Comparison of ENCODE assay signal across 27 cellular contexts in the genomic region with DNA sequence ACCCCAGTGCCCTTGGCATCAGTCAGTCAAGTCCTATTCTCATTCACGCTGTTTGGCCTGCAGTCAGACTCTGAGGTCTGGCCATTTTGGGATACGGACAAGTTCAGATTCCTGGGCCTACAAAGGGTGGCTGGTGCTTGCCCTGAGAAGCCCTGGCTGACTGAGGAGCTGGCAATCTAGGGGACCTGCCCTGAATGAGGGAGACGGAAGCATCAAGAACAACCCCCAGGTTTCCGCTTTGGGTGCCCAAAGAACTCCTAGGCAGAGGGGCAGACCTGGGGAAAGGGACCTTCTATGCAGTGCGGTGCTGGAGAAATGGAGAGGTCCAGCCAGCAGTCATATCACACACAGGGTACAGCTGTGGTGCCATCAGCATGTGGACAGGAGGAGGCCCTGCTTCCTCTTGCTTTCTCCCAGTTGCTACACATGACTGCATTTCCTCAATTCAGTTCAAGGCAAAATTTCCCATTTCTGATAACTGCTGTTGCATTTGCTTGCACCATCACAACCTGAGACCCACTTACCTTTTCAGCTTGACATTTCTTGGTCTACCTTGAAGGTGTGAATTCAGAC.
A peak's percentile ranks its signal among the peaks of the same experiment; 100 is the strongest.
DNase-seq lines count a peak whose midpoint lies in the region; ATAC-seq and TF ChIP-seq lines count a peak whose summit lies in the region.
"Had no signal": no experiment of that assay in that cellular context is flagged by ENCODE, and none has a peak within 500 bp of the region (broad histone marks: within the 10 kb centered on the region; RNA-seq: fewer than 3 reads in every experiment).

No MANE protein-coding gene starts in this region.

- peaks cover 0 to 3% (median 0%) of the 10 kb centered on the region in 3 donors for H3K27me3 Mint-ChIP-seq in CD14-positive monocyte (ENCODE audit: low read depth in 3 of 3)
- H3K27me3 Mint-ChIP-seq in effector memory CD8-positive, alpha-beta T cell: peaks cover 18 to 40% of the 10 kb centered on the region in 2 donors

- peak; percentile 4 for DNase-seq in D341Med (ENCODE audit: low spot score)
- DNase-seq in NOMO-1 treated with DMSO at 0.1 percent for 48 hours (lab: John Stamatoyannopoulos, UW; ENCODE audit: unreplicated experiment): peak; percentile 42
- peak; percentile 12 for DNase-seq in globus pallidus (ENCODE audit: low spot score)
- no peak for DNase-seq in trophoblast cell
- DNase-seq in CD14-positive monocyte (ENCODE audit: low spot score): no peak
- DNase-seq in effector memory CD8-positive, alpha-beta T cell: no peak
- DNase-seq: activated CD4-positive, alpha-beta T cell treated with anti-CD3 and anti-CD28 coated beads, Interleukin-2, amount 50 U/mL, for 1 hour; activated naive CD4-positive, alpha-beta T cell treated with anti-CD3 and anti-CD28 coated beads for 36 hours; CD8-positive, alpha-beta memory T cell; effector CD4-positive, alpha-beta T cell; IMR-90; kidney; NCI-H1417; NCI-H2029 treated with DMSO at 0.1 percent for 48 hours; NCI-H226; NCI-H774; OCI-M1; SK-N-SH; stimulated activated naive CD8-positive, alpha-beta T cell treated with anti-CD3 and anti-CD28 coated beads, Interleukin-15, Interleukin-2, amounts not matched to agents 100 U/mL and 50 U/mL, for 24 hours; testis had no signal

- H3K9me3 ChIP-seq in trophoblast cell (ENCODE audit: insufficient read depth, low read depth, low read length): no peaks in the 10 kb centered on the region
- H3K9me3 ChIP-seq: SK-N-SH, testis had no signal

- no peaks in the 10 kb centered on the region for H3K36me3 ChIP-seq in trophoblast cell (ENCODE audit: control insufficient read depth in 1 of 2, insufficient read depth in 2 of 2, low read length in 2 of 2)
- H3K36me3 ChIP-seq: adrenal gland had no signal

- H3K9ac ChIP-seq in trophoblast cell (ENCODE audit: low read length): no peak overlapping the region
- H3K9ac ChIP-seq: SK-N-SH had no signal

- H2AFZ ChIP-seq in trophoblast cell (ENCODE audit: insufficient read depth, low read length, poor library complexity): no peak overlapping the region

- no peak overlapping the region for H2AK5ac ChIP-seq in trophoblast cell (ENCODE audit: low read length)

- H3K14ac ChIP-seq in trophoblast cell (ENCODE audit: low read length): no peak overlapping the region

- H3K4me2 ChIP-seq in trophoblast cell (ENCODE audit: low read length): no peak overlapping the region
- H3K4me2 ChIP-seq: SK-N-SH had no signal

- peaks cover 2% of the 10 kb centered on the region for H3K79me2 ChIP-seq in trophoblast cell (ENCODE audit: control insufficient read depth, insufficient read depth, low read length, poor library complexity)

- no peaks in the 10 kb centered on the region for H3K36me3 Mint-ChIP-seq in CD14-positive monocyte
- H3K36me3 Mint-ChIP-seq in effector memory CD8-positive, alpha-beta T cell (ENCODE audit: insufficient read depth): peaks cover 3% of the 10 kb centered on the region
- H3K36me3 Mint-ChIP-seq: brain; CD8-positive, alpha-beta memory T cell; memory B cell had no signal

- no peak overlapping the region for H2BK12ac ChIP-seq in trophoblast cell (ENCODE audit: low read length)

- peak overlapping the region in 1 of 7 donors; percentile 11 for H3K27ac Mint-ChIP-seq in CD14-positive monocyte
- no peak overlapping the region for H3K27ac Mint-ChIP-seq in effector memory CD8-positive, alpha-beta T cell
- H3K27ac Mint-ChIP-seq: activated naive CD4-positive, alpha-beta T cell treated with anti-CD3 and anti-CD28 coated beads for 36 hours; activated T-helper 1 cell treated with anti-CD3 and anti-CD28 coated beads, Interleukin-12 subunit alpha, Interleukin-12 subunit beta, Interleukin-2, Interleukin-4 antibody, amounts not matched to agents 30 ng/mL and 10 ng/mL and 1 ng/mL, durations not matched to agents 14 hours and 24 hours and 36 hours; brain; CD8-positive, alpha-beta memory T cell; memory B cell; T-helper 2 cell treated with Interferon-gamma antibody and Interleukin-4, amounts not matched to agents 5 μg/mL and 100 μg/mL, for 36 hours had no signal

- H3K27ac ChIP-seq in trophoblast cell (ENCODE audit: low read depth, low read length): no peak overlapping the region
- H3K27ac ChIP-seq: adrenal gland, testis had no signal

- H3K4me1 Mint-ChIP-seq in CD14-positive monocyte: peaks cover 15% of the 10 kb centered on the region
- no peaks in the 10 kb centered on the region for H3K4me1 Mint-ChIP-seq in effector memory CD8-positive, alpha-beta T cell (ENCODE audit: low read depth in 2 of 2)
- H3K4me1 Mint-ChIP-seq: brain; CD8-positive, alpha-beta memory T cell; memory B cell had no signal

- H2BK120ac ChIP-seq in trophoblast cell (ENCODE audit: insufficient read depth, low read length, poor library complexity): no peak overlapping the region

- intact Hi-C loops in CD14-positive monocyte (cut with micrococcal nuclease): no loop called here

- no peak for TF ChIP-seq POLR2A in GM18505 (IDR thresholded peaks at IDR 0.05; ENCODE audit: borderline replicate concordance, extremely low read depth, insufficient read depth, insufficient read length)

- H4K12ac ChIP-seq in trophoblast cell (ENCODE audit: low read depth, low read length): no peak overlapping the region

- H3K9me3 Mint-ChIP-seq in CD14-positive monocyte: peaks cover 0 to 2% (median 0%) of the 10 kb centered on the region in 7 donors
- H3K9me3 Mint-ChIP-seq in effector memory CD8-positive, alpha-beta T cell: no peaks in the 10 kb centered on the region
- H3K9me3 Mint-ChIP-seq: activated naive CD4-positive, alpha-beta T cell treated with anti-CD3 and anti-CD28 coated beads for 36 hours; activated T-helper 1 cell treated with anti-CD3 and anti-CD28 coated beads, Interleukin-12 subunit alpha, Interleukin-12 subunit beta, Interleukin-2, Interleukin-4 antibody, amounts not matched to agents 30 ng/mL and 10 ng/mL and 1 ng/mL, durations not matched to agents 14 hours and 24 hours and 36 hours; CD8-positive, alpha-beta memory T cell; memory B cell had no signal

- peak overlapping the region; percentile 41 for H3K4me3 ChIP-seq in trophoblast cell (ENCODE audit: low read depth, low read length)
- H3K4me3 ChIP-seq: adrenal gland, testis had no signal

- no peak overlapping the region for H2BK5ac ChIP-seq in trophoblast cell (ENCODE audit: low read depth, low read length, poor library complexity)

- no peak overlapping the region for H3K4me3 Mint-ChIP-seq in CD14-positive monocyte
- no peak overlapping the region for H3K4me3 Mint-ChIP-seq in effector memory CD8-positive, alpha-beta T cell
- H3K4me3 Mint-ChIP-seq: activated naive CD4-positive, alpha-beta T cell treated with anti-CD3 and anti-CD28 coated beads for 36 hours; activated T-helper 1 cell treated with anti-CD3 and anti-CD28 coated beads, Interleukin-12 subunit alpha, Interleukin-12 subunit beta, Interleukin-2, Interleukin-4 antibody, amounts not matched to agents 30 ng/mL and 10 ng/mL and 1 ng/mL, durations not matched to agents 14 hours and 24 hours and 36 hours; brain; CD8-positive, alpha-beta memory T cell; memory B cell; T-helper 2 cell treated with Interferon-gamma antibody and Interleukin-4, amounts not matched to agents 5 μg/mL and 100 μg/mL, for 36 hours had no signal

- H3K4me1 ChIP-seq in trophoblast cell (ENCODE audit: control insufficient read depth in 1 of 2, insufficient read depth in 2 of 2, low read length in 2 of 2): peaks cover 0 to 4% of the 10 kb centered on the region in 2 experiments
- H3K4me1 ChIP-seq: adrenal gland, testis had no signal

- no peak for ATAC-seq in GM19324 (IDR thresholded peaks at IDR 0.05; ENCODE audit: low FRiP score, unreplicated experiment)
- ATAC-seq in effector memory CD8-positive, alpha-beta T cell (replicated peaks): no peak
- ATAC-seq in GM18505 (IDR thresholded peaks at IDR 0.05; ENCODE audit: unreplicated experiment): no peak
- ATAC-seq: stimulated activated naive CD8-positive, alpha-beta T cell treated with anti-CD3 and anti-CD28 coated beads, Interleukin-15, Interleukin-2, amounts not matched to agents 100 U/mL and 50 U/mL, for 24 hours had no signal

- no peak overlapping the region for H4K91ac ChIP-seq in trophoblast cell (ENCODE audit: low read depth, low read length)

- H3K79me1 ChIP-seq in trophoblast cell (ENCODE audit: low read length): peaks cover 2% of the 10 kb centered on the region

- no peak overlapping the region for H3K23ac ChIP-seq in trophoblast cell (ENCODE audit: low read length)

- no peak overlapping the region for H3K18ac ChIP-seq in trophoblast cell (ENCODE audit: low read length)

- no peak overlapping the region for H3K4ac ChIP-seq in trophoblast cell (ENCODE audit: low read depth, low read length)

- no peak for TF ChIP-seq CTCF in CD14-positive monocyte (IDR thresholded peaks at IDR 0.05)

- no peak overlapping the region for H4K8ac ChIP-seq in trophoblast cell (ENCODE audit: low read depth, low read length)

- H3K27me3 ChIP-seq in trophoblast cell (ENCODE audit: insufficient read depth, low read length): no peaks in the 10 kb centered on the region
- H3K27me3 ChIP-seq: adrenal gland, testis had no signal

- WGBS in trophoblast cell (ENCODE audit: extremely low coverage, insufficient coverage, insufficient read length): no CpG with 5 or more reads among the region's 5 CpGs

Comparison
In these comparisons a context has a peak if more than half of its experiments do, and no peak if none do; other contexts are left out.
1. DNase-seq: peak in D341Med (single experiment), NOMO-1 treated with DMSO at 0.1 percent for 48 hours (single experiment) and globus pallidus (single experiment); none in trophoblast cell (0 of 2), CD14-positive monocyte (single experiment) and effector memory CD8-positive, alpha-beta T cell (0 of 3).